Comparison of ENCODE assay signal across 34 cellular contexts in the genomic region with DNA sequence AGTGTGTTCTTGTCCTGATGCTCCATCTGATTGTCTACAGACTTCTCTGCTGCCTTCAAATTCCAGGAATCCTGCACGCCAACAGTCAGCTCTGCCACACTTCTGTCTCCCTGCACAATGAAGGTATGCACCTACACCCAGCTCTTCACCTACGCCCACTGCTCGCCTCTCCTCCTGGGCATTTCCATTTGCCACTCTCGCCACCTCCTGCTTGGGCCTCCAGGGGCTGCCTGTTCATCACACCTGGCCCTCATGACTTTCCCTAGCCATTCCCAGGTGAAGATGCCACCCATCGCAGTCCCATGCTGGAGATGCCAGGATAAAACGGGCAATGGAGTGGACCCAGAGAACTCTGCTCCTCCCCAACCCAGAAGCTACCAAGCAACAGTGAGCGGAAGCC.
A peak's percentile ranks its signal among the peaks of the same experiment; 100 is the strongest.
DNase-seq lines count a peak whose midpoint lies in the region; ATAC-seq, FAIRE-seq and TF ChIP-seq lines count a peak whose summit lies in the region.
"Had no signal": no experiment of that assay in that cellular context is flagged by ENCODE, and none has a peak within 500 bp of the region (broad histone marks: within the 10 kb centered on the region; RNA-seq: fewer than 3 reads in every experiment).

No MANE protein-coding gene starts in this region.

- H3K9ac ChIP-seq in H1 (replicated peaks in 1 of 4; ENCODE audit: extremely low read depth in 1 of 4, low read depth in 3 of 4, low read length in 3 of 4): no peak overlapping the region
- no peak overlapping the region for H3K9ac ChIP-seq in neuronal stem cell (ENCODE audit: low read depth, low read length, poor library complexity)
- H3K9ac ChIP-seq: BLaER1; BLaER1 treated with 17β-estradiol and CSF1 and Interleukin-3, amounts not matched to agents 10 nM and 100 nM had no signal

- H2AK5ac ChIP-seq in H1 (ENCODE audit: low read depth, low read length): no peak overlapping the region
- H2AK5ac ChIP-seq in neuronal stem cell (ENCODE audit: low read depth, low read length): peak overlapping the region; percentile 14

- no peaks in the 10 kb centered on the region for H3K9me3 Mint-ChIP-seq in activated T-helper 1 cell treated with anti-CD3 and anti-CD28 coated beads, Interleukin-12 subunit alpha, Interleukin-12 subunit beta, Interleukin-2, Interleukin-4 antibody, amounts not matched to agents 30 ng/mL and 10 ng/mL and 1 ng/mL, durations not matched to agents 14 hours and 24 hours and 36 hours
- H3K9me3 Mint-ChIP-seq: CD4-positive, alpha-beta T cell; CD8-positive, alpha-beta T cell had no signal

- H4K8ac ChIP-seq in H1 (ENCODE audit: extremely low read depth, insufficient read depth, low read length) (no peak overlapping the region), neuronal stem cell (ENCODE audit: low read depth, low read length) (no peak overlapping the region)

- no peaks in the 10 kb centered on the region for H3K23me2 ChIP-seq in H1 (ENCODE audit: low read depth, low read length)

- H2AFZ ChIP-seq in H1 (ENCODE audit: low read length) (no peak overlapping the region), neuronal stem cell (ENCODE audit: low read length) (no peak overlapping the region)

- no peak overlapping the region for H2BK20ac ChIP-seq in H1 (ENCODE audit: low read length)

- no peaks in the 10 kb centered on the region for H3K4me1 ChIP-seq in H1 (replicated peaks in 1 of 4; ENCODE audit: control insufficient read depth in 3 of 4, insufficient read depth in 4 of 4, low read length in 3 of 4)
- peaks cover 0 to 6% of the 10 kb centered on the region in 2 donors for H3K4me1 ChIP-seq in neuronal stem cell (ENCODE audit: control insufficient read depth in 2 of 2, insufficient read depth in 1 of 2, low read depth in 1 of 2, low read length in 2 of 2)
- peaks cover 0 to 7% (median 0%) of the 10 kb centered on the region in 12 donors for H3K4me1 ChIP-seq in heart left ventricle
- H3K4me1 ChIP-seq: A549, BE2C, Caco-2 had no signal

- no peaks in the 10 kb centered on the region for H4K20me1 ChIP-seq in H1 (replicated peaks in 1 of 2; ENCODE audit: control insufficient read depth in 1 of 2, insufficient read depth in 2 of 2, low read length in 2 of 2)
- H4K20me1 ChIP-seq: BLaER1; BLaER1 treated with 17β-estradiol and CSF1 and Interleukin-3, amounts not matched to agents 10 nM and 100 nM had no signal

- H2BK15ac ChIP-seq in H1 (ENCODE audit: low read length): no peak overlapping the region
- H2BK15ac ChIP-seq in neuronal stem cell (ENCODE audit: low read length): no peak overlapping the region

- peak overlapping the region; percentile 27; the same call in 1 of the 2 replicates for H2BK12ac ChIP-seq in H1 (ENCODE audit: low read depth, low read length)
- H2BK12ac ChIP-seq in neuronal stem cell (ENCODE audit: low read length): peak overlapping the region; percentile 30

- ATAC-seq in left cardiac atrium (no peak), GM19324 (IDR thresholded peaks at IDR 0.05; ENCODE audit: low FRiP score, unreplicated experiment) (no peak), heart left ventricle (no peak), GM19452 (IDR thresholded peaks at IDR 0.05; ENCODE audit: unreplicated experiment) (no peak)
- ATAC-seq: A549; CD8-positive, alpha-beta T cell had no signal

- TF ChIP-seq EP300 in H1 (IDR thresholded peaks at IDR 0.05; ENCODE audit: borderline replicate concordance in 1 of 2, low read depth in 2 of 2, low read length in 2 of 2): no peak

- no peak overlapping the region for H3K18ac ChIP-seq in H1 (ENCODE audit: extremely low read depth, low read length)
- no peak overlapping the region for H3K18ac ChIP-seq in neuronal stem cell (ENCODE audit: low read length)

- H3K36me3 Mint-ChIP-seq in activated T-helper 1 cell treated with anti-CD3 and anti-CD28 coated beads, Interleukin-12 subunit alpha, Interleukin-12 subunit beta, Interleukin-2, Interleukin-4 antibody, amounts not matched to agents 30 ng/mL and 10 ng/mL and 1 ng/mL, durations not matched to agents 14 hours and 24 hours and 36 hours (ENCODE audit: low read depth): no peaks in the 10 kb centered on the region
- H3K36me3 Mint-ChIP-seq: CD14-positive monocyte; CD4-positive, alpha-beta memory T cell; CD4-positive, CD25-positive, alpha-beta regulatory T cell; CD8-positive, alpha-beta T cell had no signal

- no peak overlapping the region for H3K4me3 Mint-ChIP-seq in activated T-helper 1 cell treated with anti-CD3 and anti-CD28 coated beads, Interleukin-12 subunit alpha, Interleukin-12 subunit beta, Interleukin-2, Interleukin-4 antibody, amounts not matched to agents 30 ng/mL and 10 ng/mL and 1 ng/mL, durations not matched to agents 14 hours and 24 hours and 36 hours
- H3K4me3 Mint-ChIP-seq: B cell; CD14-positive monocyte; CD4-positive, alpha-beta T cell; CD8-positive, alpha-beta memory T cell; CD8-positive, alpha-beta T cell had no signal

- H3K27me3 ChIP-seq in H1 (replicated peaks in 1 of 4; ENCODE audit: control insufficient read depth in 3 of 4, extremely low read depth in 1 of 4, insufficient read depth in 3 of 4, low read length in 3 of 4) (no peaks in the 10 kb centered on the region), neuronal stem cell (ENCODE audit: control insufficient read depth in 3 of 3, insufficient read depth in 3 of 3, low read depth in 1 of 3, low read length in 3 of 3) (peaks cover 0 to 2% (median 0%) of the 10 kb centered on the region in 3 experiments), heart left ventricle (no peaks in the 10 kb centered on the region)
- H3K27me3 ChIP-seq: BE2C; BLaER1; BLaER1 treated with 17β-estradiol and CSF1 and Interleukin-3, amounts not matched to agents 10 nM and 100 nM had no signal

- H3K27me3 Mint-ChIP-seq in activated T-helper 1 cell treated with anti-CD3 and anti-CD28 coated beads, Interleukin-12 subunit alpha, Interleukin-12 subunit beta, Interleukin-2, Interleukin-4 antibody, amounts not matched to agents 30 ng/mL and 10 ng/mL and 1 ng/mL, durations not matched to agents 14 hours and 24 hours and 36 hours (ENCODE audit: insufficient read depth): peaks cover 18% of the 10 kb centered on the region
- H3K27me3 Mint-ChIP-seq: CD4-positive, alpha-beta memory T cell; CD4-positive, alpha-beta T cell had no signal

- H2BK120ac ChIP-seq in H1 (replicated peaks; ENCODE audit: low read depth, low read length) (no peak overlapping the region), neuronal stem cell (ENCODE audit: low read depth, low read length) (no peak overlapping the region)

- H3K4me2 ChIP-seq in H1 (ENCODE audit: insufficient read depth in 1 of 2, low read depth in 2 of 2, low read length in 2 of 2) (no peak overlapping the region), neuronal stem cell (ENCODE audit: insufficient read depth, low read length, poor library complexity, severe bottlenecking) (no peak overlapping the region)
- H3K4me2 ChIP-seq: A549; BLaER1; BLaER1 treated with 17β-estradiol and CSF1 and Interleukin-3, amounts not matched to agents 10 nM and 100 nM had no signal

- no peaks in the 10 kb centered on the region for H3K4me1 Mint-ChIP-seq in activated T-helper 1 cell treated with anti-CD3 and anti-CD28 coated beads, Interleukin-12 subunit alpha, Interleukin-12 subunit beta, Interleukin-2, Interleukin-4 antibody, amounts not matched to agents 30 ng/mL and 10 ng/mL and 1 ng/mL, durations not matched to agents 14 hours and 24 hours and 36 hours (ENCODE audit: low read depth)
- H3K4me1 Mint-ChIP-seq: B cell, CD14-positive monocyte had no signal

- TF ChIP-seq POLR2A in H1 (IDR thresholded peaks at IDR 0.05; ENCODE audit: control extremely low read depth in 1 of 2, low read depth in 2 of 2, low read length in 2 of 2) (no peak), heart left ventricle (IDR thresholded peaks at IDR 0.05) (no peak)

- no peak overlapping the region for H3K56ac ChIP-seq in H1 (replicated peaks; ENCODE audit: insufficient read length, low read depth, low read length)

- H4K5ac ChIP-seq in H1 (ENCODE audit: insufficient read length, low read depth, low read length): no peak overlapping the region

- intact Hi-C loops in activated T-helper 1 cell treated with anti-CD3 and anti-CD28 coated beads, Interleukin-12 subunit alpha, Interleukin-12 subunit beta, Interleukin-2, Interleukin-4 antibody, amounts not matched to agents 30 ng/mL and 10 ng/mL and 1 ng/mL, durations not matched to agents 14 hours and 24 hours and 36 hours (cut with micrococcal nuclease): no loop called here
- intact Hi-C loops in left cardiac atrium (cut with DNase I) (no loop called here), heart left ventricle (cut with DNase I) (no loop called here)

- no peak overlapping the region for H3K27ac ChIP-seq in H1 (ENCODE audit: low read depth, low read length)
- H3K27ac ChIP-seq in neuronal stem cell (replicated peaks; ENCODE audit: low read length): no peak overlapping the region
- H3K27ac ChIP-seq in heart left ventricle: no peak overlapping the region
- H3K27ac ChIP-seq: 22Rv1; A549; BLaER1; BLaER1 treated with 17β-estradiol and CSF1 and Interleukin-3, amounts not matched to agents 10 nM and 100 nM; C4-2B had no signal

- no peak for DNase-seq in activated T-helper 1 cell treated with anti-CD3 and anti-CD28 coated beads, Interleukin-12 subunit alpha, Interleukin-12 subunit beta, Interleukin-2, Interleukin-4 antibody, amounts not matched to agents 30 ng/mL and 10 ng/mL and 1 ng/mL, durations not matched to agents 14 hours and 24 hours and 36 hours (ENCODE audit: low spot score)
- DNase-seq in cerebellum (ENCODE audit: low spot score) (peak; percentile 15), H1 (ENCODE audit: low read depth in 1 of 2, low spot score in 2 of 2) (no peak), neuronal stem cell (ENCODE audit: low spot score) (no peak), left cardiac atrium (no peak), heart left ventricle (no peak)
- DNase-seq: 8988T; ACHN; AML-193; BE2C; Caco-2; Calu3; CD4-positive, alpha-beta memory T cell; CD4-positive, alpha-beta T cell; CD4-positive, CD25-positive, alpha-beta regulatory T cell; CD8-positive, alpha-beta memory T cell; CD8-positive, alpha-beta T cell; COR-L47; DMS 273 treated with DMSO at 0.1 percent for 48 hours; DMS153; DMS53; DND-41; EL had no signal

- 82% methylated on average over 7 of the region's 7 CpGs; no CpG with 5 or more reads in 1 of the 2 experiments for whole genome bisulfite sequencing in H1 (ENCODE audit: extremely low coverage in 1 of 2, insufficient coverage in 1 of 2, insufficient read length in 1 of 2, insufficient replicate concordance in 2 of 2, low coverage in 1 of 2, low lambda C conversion rate in 2 of 2, missing lambda C conversion rate in 1 of 2), 2 experiments
- WGBS in neuronal stem cell (ENCODE audit: extremely low coverage in 2 of 2, insufficient read length in 2 of 2, insufficient replicate concordance in 1 of 2), 2 donors: no CpG with 5 or more reads among the region's 7 CpGs
- 93 to 97% (median 94%) methylated on average over 7 of the region's 7 CpGs for whole genome bisulfite sequencing in heart left ventricle, 4 donors

- H3K4ac ChIP-seq in H1 (replicated peaks; ENCODE audit: insufficient read length, low read depth, low read length) (no peak overlapping the region), neuronal stem cell (ENCODE audit: low read length) (no peak overlapping the region)

- H3K9me3 ChIP-seq in H1 (ENCODE audit: insufficient read depth in 2 of 2, low read depth in 1 of 2, low read length in 1 of 2) (no peaks in the 10 kb centered on the region), neuronal stem cell (replicated peaks in 1 of 2; ENCODE audit: control insufficient read depth in 2 of 2, insufficient read depth in 1 of 2, low read depth in 1 of 2, low read length in 2 of 2) (peaks cover 0 to 1% of the 10 kb centered on the region in 2 donors), heart left ventricle (no peaks in the 10 kb centered on the region)
- H3K9me3 ChIP-seq: A549, BE2C, BLaER1, Caco-2 had no signal

- H2BK5ac ChIP-seq in H1 (ENCODE audit: low read depth, low read length) (no peak overlapping the region), neuronal stem cell (ENCODE audit: low read length) (no peak overlapping the region)

- POLR2A ChIA-PET in H1 (lab: Charles Lee; ENCODE audit: partially characterized antibody): no interaction called here

- H3K23ac ChIP-seq in H1 (ENCODE audit: insufficient read length) (no peak overlapping the region), neuronal stem cell (ENCODE audit: low read depth, low read length, poor library complexity) (no peak overlapping the region)

- no peak for FAIRE-seq in H1 (lab: Jason Lieb, UNC)
- FAIRE-seq: A204.1, A549, D721Med had no signal

- TF ChIP-seq CTCF in H1 (IDR thresholded peaks at IDR 0.05; ENCODE audit: control extremely low read depth in 1 of 3, insufficient read depth in 1 of 3, low read depth in 1 of 3, low read length in 3 of 3): no peak
- no peak for TF ChIP-seq CTCF in heart left ventricle (IDR thresholded peaks at IDR 0.05)

- H4K91ac ChIP-seq in H1 (replicated peaks; ENCODE audit: insufficient read length, low read length): no peak overlapping the region
- peak overlapping the region; percentile 60 for H4K91ac ChIP-seq in neuronal stem cell (ENCODE audit: low read depth, low read length, poor library complexity)

- CTCF ChIA-PET in H1 (lab: Charles Lee; ENCODE audit: partially characterized antibody): no interaction called here

- no peak overlapping the region for H3K14ac ChIP-seq in H1 (ENCODE audit: insufficient read length)
- H3K14ac ChIP-seq in neuronal stem cell (ENCODE audit: low read length): peak overlapping the region; percentile 67

- H3K79me1 ChIP-seq in H1 (ENCODE audit: low read depth, low read length): no peaks in the 10 kb centered on the region
- H3K79me1 ChIP-seq in neuronal stem cell (ENCODE audit: low read depth, low read length): no peaks in the 10 kb centered on the region

- TF ChIP-seq RAD21 in H1 (IDR thresholded peaks at IDR 0.05 in 1 of 2, conservative IDR thresholded peaks at IDR 0.05 in 1 of 2; ENCODE audit: low read depth in 2 of 2, low read length in 2 of 2): no peak

- no peaks in the 10 kb centered on the region; a peak in 1 of 8 replicates for H3K36me3 ChIP-seq in H1 (ENCODE audit: control insufficient read depth in 2 of 4, insufficient read depth in 4 of 4, low read length in 3 of 4)
- H3K36me3 ChIP-seq in neuronal stem cell (replicated peaks in 1 of 2; ENCODE audit: control insufficient read depth in 2 of 2, insufficient read depth in 2 of 2, low read length in 2 of 2): no peaks in the 10 kb centered on the region
- no peaks in the 10 kb centered on the region for H3K36me3 ChIP-seq in heart left ventricle
- H3K36me3 ChIP-seq: BE2C; BLaER1; BLaER1 treated with 17β-estradiol and CSF1 and Interleukin-3, amounts not matched to agents 10 nM and 100 nM had no signal

- no peaks in the 10 kb centered on the region for H3K79me2 ChIP-seq in H1 (ENCODE audit: control insufficient read depth in 1 of 2, insufficient read depth in 2 of 2, low read length in 2 of 2)

- H3K27ac Mint-ChIP-seq in activated T-helper 1 cell treated with anti-CD3 and anti-CD28 coated beads, Interleukin-12 subunit alpha, Interleukin-12 subunit beta, Interleukin-2, Interleukin-4 antibody, amounts not matched to agents 30 ng/mL and 10 ng/mL and 1 ng/mL, durations not matched to agents 14 hours and 24 hours and 36 hours: peak overlapping the region; percentile 22
- H3K27ac Mint-ChIP-seq: B cell; CD14-positive monocyte; CD4-positive, alpha-beta memory T cell; CD4-positive, alpha-beta T cell; CD8-positive, alpha-beta T cell had no signal

- H3K4me3 ChIP-seq in H1 (ENCODE audit: extremely low read depth in 1 of 4, insufficient read depth in 2 of 4, low read depth in 3 of 4, low read length in 4 of 4): no peak overlapping the region
- no peak overlapping the region for H3K4me3 ChIP-seq in neuronal stem cell (ENCODE audit: low read length in 2 of 2)
- no peak overlapping the region for H3K4me3 ChIP-seq in heart left ventricle
- H3K4me3 ChIP-seq: A549; BLaER1; BLaER1 treated with 17β-estradiol and CSF1 and Interleukin-3, amounts not matched to agents 10 nM and 100 nM had no signal
